8 cellular contexts compared by ENCODE assay signal in the genomic region with DNA sequence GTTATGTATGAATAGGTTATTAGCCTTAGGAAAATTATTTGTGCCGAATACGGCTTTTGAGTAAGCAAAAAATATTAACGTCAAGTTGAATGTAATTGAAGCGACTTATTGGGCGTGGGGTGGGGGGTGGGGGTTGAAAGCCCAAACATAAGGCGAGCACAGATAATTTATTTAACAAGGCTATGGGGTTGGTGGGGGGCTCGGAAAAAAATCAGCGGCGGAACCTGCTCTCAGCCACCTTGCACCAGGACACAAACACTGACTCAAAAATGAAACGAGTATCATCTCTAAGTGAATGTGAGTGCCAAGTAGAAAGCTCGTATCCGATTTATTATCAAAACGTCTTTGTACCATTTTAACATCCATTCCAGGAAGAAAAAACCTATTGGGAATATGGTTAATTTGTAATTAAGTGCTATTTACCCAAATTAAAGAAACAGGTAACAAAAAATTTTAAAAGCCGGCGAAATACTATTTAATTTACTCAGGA. TPM values are rescaled to one million over a fixed set of nuclear protein-coding genes. Genes with fewer than 3 reads are reported as not detected.
DNase-seq lines count a peak whose midpoint lies in the region; TF ChIP-seq lines count a peak whose summit lies in the region.

No MANE protein-coding gene starts in this region.

- TF ChIP-seq CTCF in Peyer's patch (IDR thresholded peaks at IDR 0.05) (no peak), osteoblast (IDR thresholded peaks at IDR 0.05; ENCODE audit: extremely low read depth, low read depth, low read length) (no peak), GM10266 (IDR thresholded peaks at IDR 0.05; ENCODE audit: control insufficient read depth, insufficient read depth, low read depth, missing control alignments) (no peak)

- H4K20me1 ChIP-seq in osteoblast (ENCODE audit: insufficient read depth, low read length): peaks cover 11% of the 10 kb centered on the region

- DNase-seq in NCI-H1105 treated with DMSO at 0.1 percent for 48 hours (lab: John Stamatoyannopoulos, UW): peak; percentile 22
- no peak for DNase-seq in NCI-H1105 (lab: John Stamatoyannopoulos, UW)
- no peak for DNase-seq in Peyer's patch
- peak; percentile 92 for DNase-seq in osteoblast (ENCODE audit: insufficient read length, low spot score, missing footprints)
- no peak for DNase-seq in dedifferentiated amniotic fluid mesenchymal stem cell (ENCODE audit: extremely low spot score)
- no peak for DNase-seq in inferior parietal cortex (ENCODE audit: extremely low spot score)
- no peak for DNase-seq in GM10266 (ENCODE audit: extremely low spot score)

- H3K36me3 ChIP-seq in Peyer's patch: no peaks in the 10 kb centered on the region
- H3K36me3 ChIP-seq in esophagus (ENCODE audit: control insufficient read depth in 2 of 2, insufficient read depth in 2 of 2, low read length in 1 of 2): no peaks in the 10 kb centered on the region
- H3K36me3 ChIP-seq in osteoblast (ENCODE audit: insufficient read depth, low read length): no peaks in the 10 kb centered on the region

- peaks cover 35% of the 10 kb centered on the region for H3K79me2 ChIP-seq in osteoblast (ENCODE audit: insufficient read depth, low read length)

- H3K9me3 ChIP-seq in Peyer's patch: no peaks in the 10 kb centered on the region
- H3K9me3 ChIP-seq in esophagus (ENCODE audit: control insufficient read depth in 2 of 2, insufficient read depth in 1 of 2, low read depth in 1 of 2, low read length in 1 of 2): no peaks in the 10 kb centered on the region
- H3K9me3 ChIP-seq in osteoblast (ENCODE audit: low read depth, low read length): no peaks in the 10 kb centered on the region

- peaks cover 0 to 14% (median 0%) of the 10 kb centered on the region in 4 donors for H3K4me1 ChIP-seq in Peyer's patch
- H3K4me1 ChIP-seq in esophagus (ENCODE audit: control insufficient read depth in 2 of 2, insufficient read depth in 2 of 2, low read length in 1 of 2): peaks cover 0 to 3% of the 10 kb centered on the region in 2 donors
- peaks cover 2% of the 10 kb centered on the region for H3K4me1 ChIP-seq in osteoblast (ENCODE audit: insufficient read depth, low read length)

- H3K27ac ChIP-seq in Peyer's patch (peak overlapping the region; percentile 96 to 100 (median 98)), esophagus (ENCODE audit: low read depth in 2 of 2, low read length in 1 of 2) (peak overlapping the region; percentile 98 to 99), osteoblast (ENCODE audit: low read depth, low read length) (peak overlapping the region; percentile 88)

- 19 to 20% methylated on average over 15 of the region's 15 CpGs for WGBS in esophagus, 2 donors

- H2AFZ ChIP-seq in osteoblast (ENCODE audit: low read length): peak overlapping the region; percentile 90

- no peak for TF ChIP-seq POLR2A in Peyer's patch (IDR thresholded peaks at IDR 0.05)

- peak overlapping the region; percentile 56 to 91 (median 81) for H3K4me3 ChIP-seq in Peyer's patch
- peak overlapping the region in 1 of 2 donors; percentile 75 for H3K4me3 ChIP-seq in esophagus (ENCODE audit: low read depth in 1 of 2, low read length in 2 of 2)
- peak overlapping the region; percentile 93 for H3K4me3 ChIP-seq in osteoblast (ENCODE audit: insufficient read depth, low read length)

- no peaks in the 10 kb centered on the region for H3K27me3 ChIP-seq in Peyer's patch
- H3K27me3 ChIP-seq in esophagus (ENCODE audit: control insufficient read depth in 1 of 2, insufficient read depth in 2 of 2, low read length in 2 of 2): no peaks in the 10 kb centered on the region
- H3K27me3 ChIP-seq in osteoblast (ENCODE audit: insufficient read depth, low read length): no peaks in the 10 kb centered on the region

- H3K4me2 ChIP-seq in osteoblast (ENCODE audit: insufficient read depth, low read length): peak overlapping the region; percentile 94

RNA-seq across cellular contexts. Expression of gene LARP1B, which starts 0.9 kb away (rescaled TPM):
- 10 to 100 TPM; 36.3 to 61.9 (median 49.2) TPM for total RNA-seq in Peyer's patch
- 10 to 100 TPM in 1 of 2 donors, 1 to 10 TPM in 1; 9.7 to 11.0 TPM for polyA plus RNA-seq in esophagus
- total RNA-seq in osteoblast: 25.9 and 27.9 TPM in 2 replicates

Comparison
In these comparisons a context has a peak if more than half of its experiments do, and no peak if none do; other contexts are left out.
1. DNase-seq: peak in NCI-H1105 treated with DMSO at 0.1 percent for 48 hours (single experiment) and osteoblast (single experiment); none in NCI-H1105 (single experiment), Peyer's patch (0 of 3), dedifferentiated amniotic fluid mesenchymal stem cell (single experiment), inferior parietal cortex (single experiment) and GM10266 (single experiment).
2. Peak in every context shown above with its lines, with median percentiles within 50 percentile points of each other: H3K27ac ChIP-seq.